ENCODE assay signal across 14 cellular contexts in genomic region chr2:74846481-74846880, GRCh38. TPM values are rescaled to one million over a fixed set of nuclear protein-coding genes. Genes with fewer than 3 reads are reported as not detected.
A peak's percentile ranks its signal among the peaks of the same experiment; 100 is the strongest.
DNase-seq lines count a peak whose midpoint lies in the region; ATAC-seq and TF ChIP-seq lines count a peak whose summit lies in the region.
"Had no signal": no experiment of that assay in that cellular context is flagged by ENCODE, and none has a peak within 500 bp of the region (broad histone marks: within the 10 kb centered on the region; RNA-seq: fewer than 3 reads in every experiment).

No MANE protein-coding gene starts in this region.

- 0 out of 2 replicates have a peak, but pooled peaks cover 11% of the 10 kb centered on the region for H3F3A ChIP-seq in GM23338 (replicated peaks; ENCODE audit: low read depth)

- POLR2A ChIA-PET in activated CD4-positive, alpha-beta memory T cell treated with anti-CD3 and anti-CD28 coated beads, Interleukin-2, amount 10 ng/mL, durations not matched to agents 7 days and 5 days (lab: Charles Lee): interaction anchor here (4.9 kb wide), 1 partner anchor 11 kb away, joined by 62 read pairs; the partner anchor contains the start of gene HK2
- POLR2A ChIA-PET in activated CD4-positive, alpha-beta memory T cell treated with anti-CD3 and anti-CD28 coated beads for 36 hours (lab: Charles Lee): no interaction called here

- H3K9ac ChIP-seq in mammary epithelial cell (ENCODE audit: insufficient read depth, low read length): no peak overlapping the region
- H3K9ac ChIP-seq in skeletal muscle satellite cell (ENCODE audit: low read depth, low read length): no peak overlapping the region

- peaks cover 10% of the 10 kb centered on the region for H3K36me3 Mint-ChIP-seq in activated CD4-positive, alpha-beta memory T cell treated with anti-CD3 and anti-CD28 coated beads, Interleukin-2, amount 10 ng/mL, durations not matched to agents 7 days and 5 days (ENCODE audit: low read depth)
- peaks cover 4% of the 10 kb centered on the region for H3K36me3 Mint-ChIP-seq in activated CD4-positive, alpha-beta memory T cell treated with anti-CD3 and anti-CD28 coated beads for 36 hours
- peaks cover 13% of the 10 kb centered on the region; the same call in 2 of the 3 replicates for H3K36me3 Mint-ChIP-seq in GM23338 (ENCODE audit: low read depth)
- H3K36me3 Mint-ChIP-seq in stimulated activated naive B cell treated with anti-CD40 and anti-IgM and Interleukin-4, amounts not matched to agents 10 μg/mL and 1 μg/mL and 100 μg/mL, for 72 hours: peaks cover 10 to 31% of the 10 kb centered on the region in 2 donors

- no peak for DNase-seq in activated CD4-positive, alpha-beta memory T cell treated with anti-CD3 and anti-CD28 coated beads, Interleukin-2, amount 10 ng/mL, durations not matched to agents 7 days and 5 days
- no peak for DNase-seq in activated CD4-positive, alpha-beta memory T cell treated with anti-CD3 and anti-CD28 coated beads for 36 hours
- no peak for DNase-seq in GM23338 (ENCODE audit: low spot score)
- no peak for DNase-seq in mammary epithelial cell
- no peak for DNase-seq in stimulated activated naive B cell treated with anti-CD40 and anti-IgM and Interleukin-4, amounts not matched to agents 10 μg/mL and 1 μg/mL and 100 μg/mL, for 72 hours
- no peak for DNase-seq in epidermal melanocyte (ENCODE audit: insufficient read length, low spot score)
- DNase-seq: central memory CD4-positive, alpha-beta T cell; DMS153; left lung; MM.1S had no signal

- 89% methylated on average over 2 of the region's 2 CpGs for WGBS in mammary epithelial cell (ENCODE audit: low coverage, missing lambda C conversion rate)

- no peaks in the 10 kb centered on the region for H3K9me2 ChIP-seq in GM23338 (ENCODE audit: insufficient read depth)

- no peaks in the 10 kb centered on the region for H3K9me3 Mint-ChIP-seq in activated CD4-positive, alpha-beta memory T cell treated with anti-CD3 and anti-CD28 coated beads, Interleukin-2, amount 10 ng/mL, durations not matched to agents 7 days and 5 days
- no peaks in the 10 kb centered on the region for H3K9me3 Mint-ChIP-seq in activated CD4-positive, alpha-beta memory T cell treated with anti-CD3 and anti-CD28 coated beads for 36 hours
- H3K9me3 Mint-ChIP-seq in GM23338: no peaks in the 10 kb centered on the region
- no peaks in the 10 kb centered on the region for H3K9me3 Mint-ChIP-seq in stimulated activated naive B cell treated with anti-CD40 and anti-IgM and Interleukin-4, amounts not matched to agents 10 μg/mL and 1 μg/mL and 100 μg/mL, for 72 hours
- H3K9me3 Mint-ChIP-seq: activated T-helper 2 cell treated with anti-CD3 and anti-CD28 coated beads, Interferon-gamma antibody, Interleukin-2, Interleukin-4, amounts not matched to agents 10 μg/mL and 5 μg/mL and 100 μg/mL, durations not matched to agents 14 hours and 24 hours and 36 hours had no signal

- intact Hi-C loops in activated CD4-positive, alpha-beta memory T cell treated with anti-CD3 and anti-CD28 coated beads for 36 hours (cut with micrococcal nuclease): no loop called here
- intact Hi-C loops in mammary epithelial cell (cut with micrococcal nuclease): no loop called here

- no TSS peak for BruUV-seq in mammary epithelial cell (replicated peaks; lab: Mats Ljungman, UMichigan)

- ATAC-seq in GM23338: no peak
- ATAC-seq in stimulated activated naive B cell treated with anti-CD40 and anti-IgM and Interleukin-4, amounts not matched to agents 10 μg/mL and 1 μg/mL and 100 μg/mL, for 72 hours (replicated peaks): no peak
- ATAC-seq in GM19397 (IDR thresholded peaks at IDR 0.05; ENCODE audit: unreplicated experiment): no peak
- ATAC-seq: activated CD4-positive, CD25-positive, alpha-beta regulatory T cell treated with anti-CD3 and anti-CD28 coated beads, Interleukin-2, amount 50 U/mL, for 24 hours; left lung had no signal

- H3K4me1 Mint-ChIP-seq in activated CD4-positive, alpha-beta memory T cell treated with anti-CD3 and anti-CD28 coated beads, Interleukin-2, amount 10 ng/mL, durations not matched to agents 7 days and 5 days: peaks cover 97% of the 10 kb centered on the region
- H3K4me1 Mint-ChIP-seq in activated CD4-positive, alpha-beta memory T cell treated with anti-CD3 and anti-CD28 coated beads for 36 hours (ENCODE audit: low read depth): peaks cover 96% of the 10 kb centered on the region
- peaks cover 91% of the 10 kb centered on the region for H3K4me1 Mint-ChIP-seq in GM23338
- H3K4me1 Mint-ChIP-seq in stimulated activated naive B cell treated with anti-CD40 and anti-IgM and Interleukin-4, amounts not matched to agents 10 μg/mL and 1 μg/mL and 100 μg/mL, for 72 hours: peaks cover 64 to 88% of the 10 kb centered on the region in 2 donors

- H3K27me3 Mint-ChIP-seq in activated CD4-positive, alpha-beta memory T cell treated with anti-CD3 and anti-CD28 coated beads, Interleukin-2, amount 10 ng/mL, durations not matched to agents 7 days and 5 days: no peaks in the 10 kb centered on the region
- H3K27me3 Mint-ChIP-seq in activated CD4-positive, alpha-beta memory T cell treated with anti-CD3 and anti-CD28 coated beads for 36 hours: no peaks in the 10 kb centered on the region
- peaks cover 7% of the 10 kb centered on the region for H3K27me3 Mint-ChIP-seq in GM23338 (ENCODE audit: insufficient read depth, low read depth, poor library complexity)
- no peaks in the 10 kb centered on the region for H3K27me3 Mint-ChIP-seq in stimulated activated naive B cell treated with anti-CD40 and anti-IgM and Interleukin-4, amounts not matched to agents 10 μg/mL and 1 μg/mL and 100 μg/mL, for 72 hours

- no peaks in the 10 kb centered on the region for H3K27me3 ChIP-seq in GM23338 (ENCODE audit: insufficient read depth)
- no peaks in the 10 kb centered on the region for H3K27me3 ChIP-seq in mammary epithelial cell (ENCODE audit: insufficient read depth, low read length)
- no peaks in the 10 kb centered on the region for H3K27me3 ChIP-seq in skeletal muscle satellite cell (ENCODE audit: control insufficient read depth, insufficient read depth, low read length)
- H3K27me3 ChIP-seq: left lung had no signal

- TF ChIP-seq CTCF in GM23338 (conservative IDR thresholded peaks at IDR 0.05; ENCODE audit: low read depth in 2 of 2) (no peak), mammary epithelial cell (conservative IDR thresholded peaks at IDR 0.05 in 1 of 2, IDR thresholded peaks at IDR 0.05 in 1 of 2; ENCODE audit: extremely low read depth in 1 of 2, insufficient read depth in 1 of 2, low read depth in 1 of 2, low read length in 2 of 2) (no peak)

- H3K79me2 ChIP-seq in GM23338 (replicated peaks; ENCODE audit: insufficient read depth) (peaks cover 98% of the 10 kb centered on the region), mammary epithelial cell (ENCODE audit: insufficient read depth, low read length) (peaks cover 99% of the 10 kb centered on the region)

- CTCF ChIA-PET in activated CD4-positive, alpha-beta memory T cell treated with anti-CD3 and anti-CD28 coated beads, Interleukin-2, amount 10 ng/mL, durations not matched to agents 7 days and 5 days (lab: Charles Lee): interaction anchor here (4.4 kb wide), 1 partner anchor 9 kb away, joined by 59 read pairs; the partner anchor contains the start of gene HK2
- CTCF ChIA-PET in activated CD4-positive, alpha-beta memory T cell treated with anti-CD3 and anti-CD28 coated beads for 36 hours (lab: Charles Lee): no interaction called here
- CTCF ChIA-PET in mammary epithelial cell (lab: Charles Lee; ENCODE audit: low non-redundant PET): no interaction called here

- no peaks in the 10 kb centered on the region for H3K9me3 ChIP-seq in mammary epithelial cell (replicated peaks; ENCODE audit: insufficient read depth, low read length)
- H3K9me3 ChIP-seq in skeletal muscle satellite cell (replicated peaks; ENCODE audit: low read length): no peaks in the 10 kb centered on the region
- H3K9me3 ChIP-seq: left lung had no signal

- H2AFZ ChIP-seq in GM23338: no peak overlapping the region
- H2AFZ ChIP-seq in mammary epithelial cell (ENCODE audit: low read depth, low read length): no peak overlapping the region

- H3K36me3 ChIP-seq in GM23338 (ENCODE audit: insufficient read depth): no peaks in the 10 kb centered on the region
- no peaks in the 10 kb centered on the region for H3K36me3 ChIP-seq in mammary epithelial cell (ENCODE audit: insufficient read depth, low read length)
- no peaks in the 10 kb centered on the region for H3K36me3 ChIP-seq in skeletal muscle satellite cell (ENCODE audit: insufficient read depth, low read length)
- H3K36me3 ChIP-seq: left lung had no signal

- H3K4me2 ChIP-seq in GM23338: no peak overlapping the region
- H3K4me2 ChIP-seq in mammary epithelial cell (ENCODE audit: insufficient read depth, low read depth, low read length): peak overlapping the region; percentile 74
- H3K4me2 ChIP-seq in skeletal muscle satellite cell (ENCODE audit: low read length): peak overlapping the region; percentile 52

- H4K20me1 ChIP-seq in GM23338 (replicated peaks; ENCODE audit: insufficient read depth) (peaks cover 61% of the 10 kb centered on the region), mammary epithelial cell (ENCODE audit: insufficient read depth, low read length) (no peaks in the 10 kb centered on the region)

- peak overlapping the region; percentile 81 for H3K27ac Mint-ChIP-seq in activated CD4-positive, alpha-beta memory T cell treated with anti-CD3 and anti-CD28 coated beads, Interleukin-2, amount 10 ng/mL, durations not matched to agents 7 days and 5 days
- H3K27ac Mint-ChIP-seq in activated CD4-positive, alpha-beta memory T cell treated with anti-CD3 and anti-CD28 coated beads for 36 hours: no peak overlapping the region
- H3K27ac Mint-ChIP-seq in GM23338: peak overlapping the region; percentile 33; the same call in 1 of the 2 replicates
- H3K27ac Mint-ChIP-seq in stimulated activated naive B cell treated with anti-CD40 and anti-IgM and Interleukin-4, amounts not matched to agents 10 μg/mL and 1 μg/mL and 100 μg/mL, for 72 hours: no peak overlapping the region
- H3K27ac Mint-ChIP-seq: activated T-helper 2 cell treated with anti-CD3 and anti-CD28 coated beads, Interferon-gamma antibody, Interleukin-2, Interleukin-4, amounts not matched to agents 10 μg/mL and 5 μg/mL and 100 μg/mL, durations not matched to agents 14 hours and 24 hours and 36 hours had no signal

- H3K4me3 ChIP-seq in GM23338: no peak overlapping the region
- no peak overlapping the region for H3K4me3 ChIP-seq in mammary epithelial cell (replicated peaks in 1 of 3; ENCODE audit: insufficient read depth in 1 of 3, low read depth in 2 of 3, low read length in 3 of 3)
- H3K4me3 ChIP-seq in skeletal muscle satellite cell (ENCODE audit: low read length): no peak overlapping the region
- H3K4me3 ChIP-seq: left lung had no signal

- peaks cover 87% of the 10 kb centered on the region for H3K4me1 ChIP-seq in GM23338 (ENCODE audit: insufficient read depth)
- peaks cover 89% of the 10 kb centered on the region for H3K4me1 ChIP-seq in mammary epithelial cell (ENCODE audit: insufficient read depth, low read length)
- peaks cover 64% of the 10 kb centered on the region for H3K4me1 ChIP-seq in skeletal muscle satellite cell (ENCODE audit: control insufficient read depth, insufficient read depth, low read length)

- H3K4me3 Mint-ChIP-seq in activated CD4-positive, alpha-beta memory T cell treated with anti-CD3 and anti-CD28 coated beads, Interleukin-2, amount 10 ng/mL, durations not matched to agents 7 days and 5 days: no peak overlapping the region
- H3K4me3 Mint-ChIP-seq in activated CD4-positive, alpha-beta memory T cell treated with anti-CD3 and anti-CD28 coated beads for 36 hours: no peak overlapping the region
- H3K4me3 Mint-ChIP-seq in GM23338: no peak overlapping the region
- no peak overlapping the region for H3K4me3 Mint-ChIP-seq in stimulated activated naive B cell treated with anti-CD40 and anti-IgM and Interleukin-4, amounts not matched to agents 10 μg/mL and 1 μg/mL and 100 μg/mL, for 72 hours

- dilution Hi-C loops in mammary epithelial cell (cut with HindIII; ENCODE audit: low sequenced_read_pairs): no loop called here

- H3K27ac ChIP-seq in GM23338 (ENCODE audit: low read depth): no peak overlapping the region
- peak overlapping the region; percentile 89 for H3K27ac ChIP-seq in mammary epithelial cell (ENCODE audit: insufficient read depth, low read depth, low read length)

- in situ Hi-C loops in mammary epithelial cell (cut with MboI; ENCODE audit: low sequenced_read_pairs in 2 of 2): loop anchor here (10.0 kb wide), 1 partner anchor 132 kb away; no protein-coding TSS in a partner anchor

RNA-seq across cellular contexts. Expression of gene HK2, which starts 12.6 kb away (rescaled TPM):
- 10 to 100 TPM; 36.8 to 37.8 TPM for total RNA-seq in activated CD4-positive, alpha-beta memory T cell treated with anti-CD3 and anti-CD28 coated beads, Interleukin-2, amount 10 ng/mL, durations not matched to agents 7 days and 5 days
- total RNA-seq in activated CD4-positive, alpha-beta memory T cell treated with anti-CD3 and anti-CD28 coated beads for 36 hours: 10 to 100 TPM; 53.5 to 53.7 TPM
- 54.7 and 56.0 TPM in 2 replicates for total RNA-seq in GM23338 (2014; rRNA removed; shearing (Covaris generic))
- 23.2 and 24.3 TPM in 2 replicates for polyA plus RNA-seq in GM23338 (2016; fragmentation: Nextera tagmentation; extraction: Ambion mirVana)
- 10 to 100 TPM; 13.0 to 56.1 TPM for total RNA-seq in mammary epithelial cell
- polyA plus RNA-seq in mammary epithelial cell: 41.0 TPM
- polyA minus RNA-seq in mammary epithelial cell: 131 TPM
- total RNA-seq in skeletal muscle satellite cell (2012; rRNA removed): 36.2 and 54.2 TPM in 2 replicates

Comparison
In these comparisons a context has a peak if more than half of its experiments do, and no peak if none do; other contexts are left out.
1. H3K27ac Mint-ChIP-seq: peak in activated CD4-positive, alpha-beta memory T cell treated with anti-CD3 and anti-CD28 coated beads, Interleukin-2, amount 10 ng/mL, durations not matched to agents 7 days and 5 days (single experiment) and GM23338 (single experiment); none in activated CD4-positive, alpha-beta memory T cell treated with anti-CD3 and anti-CD28 coated beads for 36 hours (single experiment) and stimulated activated naive B cell treated with anti-CD40 and anti-IgM and Interleukin-4, amounts not matched to agents 10 μg/mL and 1 μg/mL and 100 μg/mL, for 72 hours (single experiment).